13 cellular contexts compared by ENCODE assay signal in the genomic region with DNA sequence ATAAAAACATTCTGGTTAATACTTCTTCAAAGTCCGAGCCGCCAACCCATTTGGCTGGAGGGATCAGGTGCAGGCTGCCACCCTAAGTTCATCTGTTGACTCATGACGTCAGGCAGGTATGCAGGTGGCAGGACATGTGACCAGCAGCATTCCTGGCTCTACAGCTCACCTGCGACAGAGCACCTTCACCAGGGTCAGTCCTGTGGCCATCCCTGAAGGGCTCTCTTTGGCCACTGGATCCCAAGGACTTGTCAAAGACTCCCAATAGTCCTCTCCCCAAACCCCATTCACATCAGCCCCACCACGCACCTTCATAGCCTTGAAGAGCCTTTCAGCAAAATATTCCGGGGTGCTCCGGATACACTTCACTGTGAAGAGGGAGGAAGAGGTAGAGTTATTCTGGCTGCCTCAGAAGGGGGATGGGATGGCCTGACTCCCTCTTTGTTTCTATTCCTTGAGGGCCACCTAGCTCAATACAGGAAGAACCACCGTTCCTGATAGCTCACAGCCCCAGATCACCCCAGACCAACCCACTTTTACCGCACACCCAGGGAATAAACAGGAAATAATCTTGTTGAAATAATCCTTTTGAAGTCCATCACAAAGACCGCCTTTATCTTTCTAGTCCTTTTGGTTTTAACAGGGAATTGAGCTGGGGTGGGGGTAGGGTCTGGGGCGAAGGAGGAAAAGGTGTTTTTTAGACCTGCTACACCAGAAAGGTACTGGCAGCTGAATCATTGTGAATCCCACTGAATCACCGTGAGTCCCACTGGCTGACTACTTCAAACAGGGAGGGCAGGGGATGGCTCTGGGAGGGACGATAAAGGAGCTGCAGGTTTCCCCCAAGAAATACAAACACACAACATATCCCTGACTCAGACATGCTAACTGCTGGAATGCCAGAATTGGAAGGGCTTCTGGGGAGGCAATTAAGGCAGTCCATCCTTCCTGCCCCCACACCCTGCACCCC. TPM values are rescaled to one million over a fixed set of nuclear protein-coding genes. Genes with fewer than 3 reads are reported as not detected.
A peak's percentile ranks its signal among the peaks of the same experiment; 100 is the strongest.
DNase-seq lines count a peak whose midpoint lies in the region; TF ChIP-seq lines count a peak whose summit lies in the region.
"Had no signal": no experiment of that assay in that cellular context is flagged by ENCODE, and none has a peak within 500 bp of the region (broad histone marks: within the 10 kb centered on the region; RNA-seq: fewer than 3 reads in every experiment).

No MANE protein-coding gene starts in this region.

- H4K91ac ChIP-seq in trophoblast cell (ENCODE audit: low read depth, low read length) = peak overlapping the region; percentile 2

- H3K27me3 Mint-ChIP-seq in dendritic cell treated with granulocyte-macrophage colony-stimulating factor and Interleukin-4, amounts not matched to agents 40 ng/mL and 50 ng/mL, for 4 days = no peaks in the 10 kb centered on the region

- H3K4me3 ChIP-seq in trophoblast cell (ENCODE audit: low read depth, low read length) (no peak overlapping the region), lower leg skin (ENCODE audit: low read depth, poor library complexity, severe bottlenecking) (no peak overlapping the region)

- DNase-seq in NCI-H82 (lab: John Stamatoyannopoulos, UW) = peak; percentile 7
- no peak for DNase-seq in NCI-H82 treated with DMSO at 0.1 percent for 48 hours (lab: John Stamatoyannopoulos, UW; ENCODE audit: unreplicated experiment)
- peak; percentile 77 for DNase-seq in trophoblast cell
- no peak for DNase-seq in nucleus accumbens (lab: John Stamatoyannopoulos, UW)
- no peak for DNase-seq in NOMO-1 treated with DMSO at 0.1 percent for 48 hours (lab: John Stamatoyannopoulos, UW; ENCODE audit: unreplicated experiment)
- no peak for DNase-seq in lower leg skin (ENCODE audit: low spot score in 2 of 2)
- DNase-seq: MV-4-11, NCI-H526, SK-N-SH had no signal

- peaks cover 99% of the 10 kb centered on the region for H3K36me3 Mint-ChIP-seq in dendritic cell treated with granulocyte-macrophage colony-stimulating factor and Interleukin-4, amounts not matched to agents 40 ng/mL and 50 ng/mL, for 4 days (ENCODE audit: low read depth)

- no peak for TF ChIP-seq EP300 in Ishikawa (IDR thresholded peaks at IDR 0.05; ENCODE audit: borderline replicate concordance)

- H3K23ac ChIP-seq in trophoblast cell (ENCODE audit: low read length) = no peak overlapping the region

- peaks cover 33 to 56% of the 10 kb centered on the region in 2 experiments for H3K36me3 ChIP-seq in trophoblast cell (ENCODE audit: control insufficient read depth in 1 of 2, insufficient read depth in 2 of 2, low read length in 2 of 2)

- H3K14ac ChIP-seq in trophoblast cell (ENCODE audit: low read length) = no peak overlapping the region

- no peak overlapping the region for H2BK120ac ChIP-seq in trophoblast cell (ENCODE audit: insufficient read depth, low read length, poor library complexity)

- H3K4me3 Mint-ChIP-seq in dendritic cell treated with granulocyte-macrophage colony-stimulating factor and Interleukin-4, amounts not matched to agents 40 ng/mL and 50 ng/mL, for 4 days = no peak overlapping the region

- H3K9me3 Mint-ChIP-seq in dendritic cell treated with granulocyte-macrophage colony-stimulating factor and Interleukin-4, amounts not matched to agents 40 ng/mL and 50 ng/mL, for 4 days = no peaks in the 10 kb centered on the region

- no peak overlapping the region for H4K12ac ChIP-seq in trophoblast cell (ENCODE audit: low read depth, low read length)

- peaks cover 5 to 16% of the 10 kb centered on the region in 2 experiments for H3K4me1 ChIP-seq in trophoblast cell (ENCODE audit: control insufficient read depth in 1 of 2, insufficient read depth in 2 of 2, low read length in 2 of 2)

- peaks cover 5% of the 10 kb centered on the region for H3K79me1 ChIP-seq in trophoblast cell (ENCODE audit: low read length)

- H3K27me3 ChIP-seq in trophoblast cell (ENCODE audit: insufficient read depth, low read length) = no peaks in the 10 kb centered on the region

- no peak for TF ChIP-seq POLR2A in lower leg skin (IDR thresholded peaks at IDR 0.05)

- peak overlapping the region; percentile 45 for H3K27ac Mint-ChIP-seq in dendritic cell treated with granulocyte-macrophage colony-stimulating factor and Interleukin-4, amounts not matched to agents 40 ng/mL and 50 ng/mL, for 4 days

- H3K4ac ChIP-seq in trophoblast cell (ENCODE audit: low read depth, low read length) = no peak overlapping the region

- no peak overlapping the region for H3K4me2 ChIP-seq in trophoblast cell (ENCODE audit: low read length)
- H3K4me2 ChIP-seq: SK-N-SH had no signal

- intact Hi-C loops in dendritic cell treated with granulocyte-macrophage colony-stimulating factor and Interleukin-4, amounts not matched to agents 40 ng/mL and 50 ng/mL, for 4 days (cut with micrococcal nuclease) = no loop called here
- intact Hi-C loops in lower leg skin (cut with DNase I; ENCODE audit: low total_unique reads) = loop anchor here (5.0 kb wide), 1 partner anchor 36 kb away; no protein-coding TSS in a partner anchor

- peaks cover 58% of the 10 kb centered on the region for H3K4me1 Mint-ChIP-seq in dendritic cell treated with granulocyte-macrophage colony-stimulating factor and Interleukin-4, amounts not matched to agents 40 ng/mL and 50 ng/mL, for 4 days (ENCODE audit: low read depth)

- WGBS in trophoblast cell (ENCODE audit: extremely low coverage, insufficient coverage, insufficient read length) = no CpG with 5 or more reads among the region's 13 CpGs
- 81 to 82% methylated on average over 13 of the region's 13 CpGs for WGBS in lower leg skin, 2 donors

- no peak overlapping the region for H3K18ac ChIP-seq in trophoblast cell (ENCODE audit: low read length)

- TF ChIP-seq CTCF in lower leg skin (IDR thresholded peaks at IDR 0.05) = no peak

- H3K9ac ChIP-seq in trophoblast cell (ENCODE audit: low read length) = no peak overlapping the region
- H3K9ac ChIP-seq: SK-N-SH had no signal

- peak overlapping the region; percentile 2 for H2BK5ac ChIP-seq in trophoblast cell (ENCODE audit: low read depth, low read length, poor library complexity)

- no peak overlapping the region for H2AFZ ChIP-seq in trophoblast cell (ENCODE audit: insufficient read depth, low read length, poor library complexity)

- H3K27ac ChIP-seq in trophoblast cell (ENCODE audit: low read depth, low read length) = no peak overlapping the region
- H3K27ac ChIP-seq: 22Rv1, HL-60 had no signal

- no peak overlapping the region for H4K8ac ChIP-seq in trophoblast cell (ENCODE audit: low read depth, low read length)

- no peak overlapping the region for H2AK5ac ChIP-seq in trophoblast cell (ENCODE audit: low read length)

- TF ChIP-seq RAD21 in Ishikawa (IDR thresholded peaks at IDR 0.05; ENCODE audit: low read depth) = no peak

- H3K9me3 ChIP-seq in trophoblast cell (ENCODE audit: insufficient read depth, low read depth, low read length) = no peaks in the 10 kb centered on the region
- H3K9me3 ChIP-seq: SK-N-SH had no signal

- peak overlapping the region; percentile 46 for H2BK12ac ChIP-seq in trophoblast cell (ENCODE audit: low read length)

- no peaks in the 10 kb centered on the region for H3K79me2 ChIP-seq in trophoblast cell (ENCODE audit: control insufficient read depth, insufficient read depth, low read length, poor library complexity)

TF ChIP-seq in Ishikawa, 13 proteins besides CTCF, POLR2A, EP300 and RAD21:
- TF ChIP-seq, protein P1, sequence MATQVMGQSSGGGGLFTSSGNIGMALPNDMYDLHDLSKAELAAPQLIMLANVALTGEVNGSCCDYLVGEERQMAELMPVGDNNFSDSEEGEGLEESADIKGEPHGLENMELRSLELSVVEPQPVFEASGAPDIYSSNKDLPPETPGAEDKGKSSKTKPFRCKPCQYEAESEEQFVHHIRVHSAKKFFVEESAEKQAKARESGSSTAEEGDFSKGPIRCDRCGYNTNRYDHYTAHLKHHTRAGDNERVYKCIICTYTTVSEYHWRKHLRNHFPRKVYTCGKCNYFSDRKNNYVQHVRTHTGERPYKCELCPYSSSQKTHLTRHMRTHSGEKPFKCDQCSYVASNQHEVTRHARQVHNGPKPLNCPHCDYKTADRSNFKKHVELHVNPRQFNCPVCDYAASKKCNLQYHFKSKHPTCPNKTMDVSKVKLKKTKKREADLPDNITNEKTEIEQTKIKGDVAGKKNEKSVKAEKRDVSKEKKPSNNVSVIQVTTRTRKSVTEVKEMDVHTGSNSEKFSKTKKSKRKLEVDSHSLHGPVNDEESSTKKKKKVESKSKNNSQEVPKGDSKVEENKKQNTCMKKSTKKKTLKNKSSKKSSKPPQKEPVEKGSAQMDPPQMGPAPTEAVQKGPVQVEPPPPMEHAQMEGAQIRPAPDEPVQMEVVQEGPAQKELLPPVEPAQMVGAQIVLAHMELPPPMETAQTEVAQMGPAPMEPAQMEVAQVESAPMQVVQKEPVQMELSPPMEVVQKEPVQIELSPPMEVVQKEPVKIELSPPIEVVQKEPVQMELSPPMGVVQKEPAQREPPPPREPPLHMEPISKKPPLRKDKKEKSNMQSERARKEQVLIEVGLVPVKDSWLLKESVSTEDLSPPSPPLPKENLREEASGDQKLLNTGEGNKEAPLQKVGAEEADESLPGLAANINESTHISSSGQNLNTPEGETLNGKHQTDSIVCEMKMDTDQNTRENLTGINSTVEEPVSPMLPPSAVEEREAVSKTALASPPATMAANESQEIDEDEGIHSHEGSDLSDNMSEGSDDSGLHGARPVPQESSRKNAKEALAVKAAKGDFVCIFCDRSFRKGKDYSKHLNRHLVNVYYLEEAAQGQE (IDR thresholded peaks at IDR 0.05; ENCODE audit: low read depth) = no peak
- TF ChIP-seq TEAD4 (IDR thresholded peaks at IDR 0.05) (peak; percentile 48), FOXM1 (IDR thresholded peaks at IDR 0.05; ENCODE audit: borderline replicate concordance, low read depth) (no peak), NFIC (IDR thresholded peaks at IDR 0.05) (no peak), CREB1 (IDR thresholded peaks at IDR 0.05; ENCODE audit: low read depth) (no peak)
- TF ChIP-seq, protein P2, sequence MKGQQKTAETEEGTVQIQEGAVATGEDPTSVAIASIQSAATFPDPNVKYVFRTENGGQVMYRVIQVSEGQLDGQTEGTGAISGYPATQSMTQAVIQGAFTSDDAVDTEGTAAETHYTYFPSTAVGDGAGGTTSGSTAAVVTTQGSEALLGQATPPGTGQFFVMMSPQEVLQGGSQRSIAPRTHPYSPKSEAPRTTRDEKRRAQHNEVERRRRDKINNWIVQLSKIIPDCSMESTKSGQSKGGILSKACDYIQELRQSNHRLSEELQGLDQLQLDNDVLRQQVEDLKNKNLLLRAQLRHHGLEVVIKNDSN (IDR thresholded peaks at IDR 0.05) = peak; percentile 82

RNA-seq across cellular contexts. Expression of a gene that starts 26.4 kb away (rescaled TPM):
- polyA plus RNA-seq in trophoblast cell (2013) = 81.4 and 88.5 TPM in 2 replicates
- total RNA-seq in lower leg skin = 10 to 100 TPM; 34.2 to 68.4 (median 43.3) TPM

RNA-seq across cellular contexts. Expression of a gene that starts 50.4 kb away (rescaled TPM):
- 54.1 and 54.5 TPM in 2 replicates for polyA plus RNA-seq in trophoblast cell (2013)
- 100 to 1,000 TPM in 1 of 4 donors, 10 to 100 TPM in 3; 91.2 to 123 (median 98.1) TPM for total RNA-seq in lower leg skin

Comparison
In these comparisons a context has a peak if more than half of its experiments do, and no peak if none do; other contexts are left out.
1. DNase-seq: peak in NCI-H82 (single experiment) and trophoblast cell (2 of 2); none in NCI-H82 treated with DMSO at 0.1 percent for 48 hours (single experiment), nucleus accumbens (0 of 56), NOMO-1 treated with DMSO at 0.1 percent for 48 hours (single experiment) and lower leg skin (0 of 2).